1 cellular context compared by ENCODE assay signal in the genomic region with DNA sequence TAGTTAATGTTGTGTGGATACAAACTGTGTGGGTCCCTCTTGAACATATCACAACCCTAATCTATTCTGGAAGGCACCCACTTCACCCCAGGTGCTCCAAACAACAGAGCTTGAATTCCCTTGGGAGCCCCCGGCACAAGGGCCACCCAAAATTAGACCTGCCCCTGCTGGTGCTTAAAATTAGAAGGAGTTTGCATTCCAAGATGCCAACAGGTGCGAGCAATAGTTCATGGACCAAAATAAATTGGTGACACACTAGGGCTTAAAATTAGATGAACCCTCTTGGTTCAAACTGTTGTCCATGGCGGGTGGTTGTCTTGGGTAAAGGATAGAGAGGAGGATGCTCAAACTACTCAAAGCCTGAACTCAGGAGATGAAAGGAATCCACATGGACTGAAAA.
TF ChIP-seq lines count a peak whose summit lies in the region.

No MANE protein-coding gene starts in this region.

TF ChIP-seq in IMR-90, 13 proteins besides CTCF, POLR2A, EP300 and RAD21 (continued from another document):
- TF ChIP-seq MXI1 (IDR thresholded peaks at IDR 0.05; ENCODE audit: borderline replicate concordance, low read depth, low read length), result no peak
- no peak for TF ChIP-seq NFE2L2 (IDR thresholded peaks at IDR 0.05; ENCODE audit: low read depth, low read length)
- TF ChIP-seq, protein P1, sequence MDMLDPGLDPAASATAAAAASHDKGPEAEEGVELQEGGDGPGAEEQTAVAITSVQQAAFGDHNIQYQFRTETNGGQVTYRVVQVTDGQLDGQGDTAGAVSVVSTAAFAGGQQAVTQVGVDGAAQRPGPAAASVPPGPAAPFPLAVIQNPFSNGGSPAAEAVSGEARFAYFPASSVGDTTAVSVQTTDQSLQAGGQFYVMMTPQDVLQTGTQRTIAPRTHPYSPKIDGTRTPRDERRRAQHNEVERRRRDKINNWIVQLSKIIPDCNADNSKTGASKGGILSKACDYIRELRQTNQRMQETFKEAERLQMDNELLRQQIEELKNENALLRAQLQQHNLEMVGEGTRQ (IDR thresholded peaks at IDR 0.05; ENCODE audit: low read depth, low read length), result no peak
- no peak for TF ChIP-seq MAFK (IDR thresholded peaks at IDR 0.05; ENCODE audit: low read depth, low read length)
- no peak for TF ChIP-seq CEBPB (IDR thresholded peaks at IDR 0.05; ENCODE audit: low read depth, low read length)
- TF ChIP-seq RCOR1 (IDR thresholded peaks at IDR 0.05; ENCODE audit: insufficient replicate concordance, low read length), result no peak
- TF ChIP-seq BHLHE40 (IDR thresholded peaks at IDR 0.05; ENCODE audit: low read depth, low read length), result no peak
- no peak for TF ChIP-seq FOS (IDR thresholded peaks at IDR 0.05; ENCODE audit: low read depth, low read length)
- TF ChIP-seq SMC3 (IDR thresholded peaks at IDR 0.05; ENCODE audit: low read depth, low read length), result no peak
- no peak for TF ChIP-seq CHD1 (IDR thresholded peaks at IDR 0.05; ENCODE audit: low read depth, low read length)
- no peak for TF ChIP-seq ELK1 (IDR thresholded peaks at IDR 0.05; ENCODE audit: borderline replicate concordance, low read depth, low read length)
- TF ChIP-seq RFX5 (IDR thresholded peaks at IDR 0.05; ENCODE audit: low read depth, low read length), result no peak
